In genomic region chr14:74524076-74524812, GRCh38 we compare ENCODE assay signal across 22 cellular contexts.
DNase-seq lines count a peak whose midpoint lies in the region; TF ChIP-seq lines count a peak whose summit lies in the region.
"Had no signal": no experiment of that assay in that cellular context is flagged by ENCODE, and none has a peak within 500 bp of the region (broad histone marks: within the 10 kb centered on the region; RNA-seq: fewer than 3 reads in every experiment).

No MANE protein-coding gene starts in this region.

- no peak for TF ChIP-seq CTCF in RWPE1 (conservative IDR thresholded peaks at IDR 0.05; ENCODE audit: low read depth)
- no peak for TF ChIP-seq CTCF in fibroblast of pulmonary artery (IDR thresholded peaks at IDR 0.05; ENCODE audit: low read length, missing control alignments)
- no peak for TF ChIP-seq CTCF in retinal pigment epithelial cell (conservative IDR thresholded peaks at IDR 0.05; ENCODE audit: low read depth, low read length)
- TF ChIP-seq CTCF in coronary artery (IDR thresholded peaks at IDR 0.05), result no peak

- H3K4me3 ChIP-seq in fibroblast of pulmonary artery (replicated peaks; ENCODE audit: low read depth, low read length) (no peak overlapping the region), retinal pigment epithelial cell (ENCODE audit: low read length) (no peak overlapping the region), coronary artery (no peak overlapping the region)
- H3K4me3 ChIP-seq: gastroesophageal sphincter, spleen had no signal

- H3K27ac ChIP-seq in RWPE1, result peak overlapping the region; percentile 46
- peak overlapping the region in 1 of 2 donors; percentile 44 for H3K27ac ChIP-seq in coronary artery
- H3K27ac ChIP-seq: gastroesophageal sphincter, neutrophil, spleen had no signal

- CTCF ChIA-PET in RWPE1 (lab: Yijun Ruan, JAX), result interaction anchor here (1.3 kb wide), 1 partner anchor 22 kb away, joined by 5 read pairs; no protein-coding TSS in a partner anchor

- DNase-seq in AG20443 (ENCODE audit: low spot score) (peak; percentile 47), RWPE1 (ENCODE audit: low spot score) (no peak), fibroblast of pulmonary artery (ENCODE audit: low read depth) (peak; percentile 13), retinal pigment epithelial cell (ENCODE audit: low read depth) (peak; percentile 34), RKO (ENCODE audit: low spot score) (no peak), NCI-H1105 treated with DMSO at 0.1 percent for 48 hours (lab: John Stamatoyannopoulos, UW) (no peak), LoVo (ENCODE audit: low spot score) (no peak), coronary artery (ENCODE audit: low spot score) (no peak)
- DNase-seq: activated naive CD4-positive, alpha-beta T cell treated with anti-CD3 and anti-CD28 coated beads for 36 hours; activated T-cell treated with anti-CD3 and anti-CD28 coated beads, Interleukin-2, amount 50 U/mL, for 48 hours; anterior cingulate cortex; effector memory CD4-positive, alpha-beta T cell; hypothalamus; islet precursor cell; NCI-H1694 treated with DMSO at 0.1 percent for 48 hours; NCI-H69; stimulated activated CD4-positive, alpha-beta T cell treated with anti-CD3 and anti-CD28 coated beads, Interleukin-4, amount 100 ng/mL, for 4 hours; stimulated activated naive CD8-positive, alpha-beta T cell treated with anti-CD3 and anti-CD28 coated beads, Interleukin-15, Interleukin-2, amounts not matched to agents 100 U/mL and 50 U/mL, for 24 hours; SW 1271 had no signal

- POLR2A ChIA-PET in RWPE1 (lab: Yijun Ruan, JAX; ENCODE audit: low non-redundant PET), result no interaction called here

Comparison
In these comparisons a context has a peak if more than half of its experiments do, and no peak if none do; other contexts are left out.
1. DNase-seq: peak in AG20443 (single experiment), fibroblast of pulmonary artery (single experiment) and retinal pigment epithelial cell (single experiment); none in RWPE1 (single experiment), RKO (single experiment), NCI-H1105 treated with DMSO at 0.1 percent for 48 hours (single experiment), LoVo (single experiment) and coronary artery (single experiment).